Comparison of ENCODE assay signal across 25 cellular contexts in the genomic region with DNA sequence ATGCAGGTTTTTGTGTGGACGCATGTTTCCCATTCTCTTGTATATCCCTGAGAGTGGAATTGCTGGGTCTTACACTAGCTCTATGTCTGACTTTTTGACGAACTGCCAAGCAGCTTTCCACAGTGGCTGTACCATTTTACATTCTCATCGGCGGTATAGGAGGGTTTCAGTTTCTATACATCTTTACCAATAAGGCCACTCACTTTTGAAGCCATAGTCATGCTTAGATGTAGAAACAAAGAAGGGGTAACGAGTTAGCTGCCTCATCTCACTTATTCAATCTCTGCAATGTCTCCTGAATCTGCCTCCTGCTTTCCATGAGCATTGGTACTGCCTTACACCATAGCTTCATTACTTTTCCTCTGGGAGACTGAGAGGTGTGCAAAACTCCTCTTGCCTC.
"Had no signal": no experiment of that assay in that cellular context is flagged by ENCODE, and none has a peak within 500 bp of the region (broad histone marks: within the 10 kb centered on the region; RNA-seq: fewer than 3 reads in every experiment).

No MANE protein-coding gene starts in this region.

- H3K36me3 ChIP-seq: stomach, suprapubic skin, thoracic aorta, thyroid gland, tibial artery, tibial nerve, transverse colon, upper lobe of left lung, upper lobe of right lung, uterus had no signal

- H3K4me1 ChIP-seq: stomach, suprapubic skin, testis, thyroid gland, tibial artery, tibial nerve, transverse colon, upper lobe of right lung, uterus had no signal

- H3K9me3 ChIP-seq: stomach, suprapubic skin, testis, thoracic aorta, thyroid gland, tibial artery, tibial nerve, transverse colon, upper lobe of left lung, upper lobe of right lung, uterus had no signal

- H3K27ac ChIP-seq: stomach, suprapubic skin, testis, thoracic aorta, thyroid gland, tibial artery, tibial nerve, transverse colon, upper lobe of left lung, upper lobe of right lung, uterus had no signal

- H3K27me3 ChIP-seq: stomach, suprapubic skin, testis, thyroid gland, tibial artery, tibial nerve, transverse colon, upper lobe of left lung, upper lobe of right lung, uterus had no signal

- H3K4me3 ChIP-seq: stomach, suprapubic skin, testis, thoracic aorta, thyroid gland, tibial artery, tibial nerve, transverse colon, upper lobe of left lung, upper lobe of right lung, uterus had no signal

- ATAC-seq: stimulated activated effector memory CD8-positive, alpha-beta T cell treated with anti-CD3 and anti-CD28 coated beads, Interleukin-12 subunit alpha, Interleukin-12 subunit beta, amount 100 ng/mL, for 72 hours; stimulated activated memory B cell treated with anti-CD40 and anti-IgM and Interleukin-4, amounts not matched to agents 10 μg/mL and 1 μg/mL and 100 μg/mL, for 72 hours; stimulated activated naive B cell treated with anti-CD40 and anti-IgM and Interleukin-4, amounts not matched to agents 10 μg/mL and 1 μg/mL and 100 μg/mL, for 72 hours; stimulated activated naive CD8-positive, alpha-beta T cell treated with anti-CD3 and anti-CD28 coated beads, Interleukin-15, amount 100 ng/mL, for 72 hours; stimulated activated naive CD8-positive, alpha-beta T cell treated with anti-CD3 and anti-CD28 coated beads, Interleukin-15, Interleukin-2, amounts not matched to agents 100 U/mL and 50 U/mL, for 24 hours; upper lobe of right lung had no signal

- DNase-seq: stimulated activated CD4-positive, alpha-beta T cell treated with anti-CD3 and anti-CD28 coated beads, Interleukin-2, amount 100 ng/mL, for 48 hours; stimulated activated CD4-positive, alpha-beta T cell treated with anti-CD3 and anti-CD28 coated beads, Interleukin-4, amount 100 ng/mL, for 1 hour; stimulated activated CD4-positive, alpha-beta T cell treated with anti-CD3 and anti-CD28 coated beads, Interleukin-4, amount 100 ng/mL, for 24 hours; stimulated activated CD4-positive, alpha-beta T cell treated with anti-CD3 and anti-CD28 coated beads, Interleukin-4, amount 100 ng/mL, for 4 hours; stimulated activated CD8-positive, alpha-beta memory T cell treated with anti-CD3 and anti-CD28 coated beads, Interleukin-4, amount 100 ng/mL, for 48 hours; stimulated activated naive B cell treated with anti-CD40 and anti-IgM and Interleukin-4, amounts not matched to agents 10 μg/mL and 1 μg/mL and 100 μg/mL, for 72 hours; stimulated activated naive CD4-positive, alpha-beta T cell; stimulated activated naive CD4-positive, alpha-beta T cell treated with Interleukin-2 at 50 U/mL for 16 hours; stimulated activated naive CD8-positive, alpha-beta T cell treated with anti-CD3 and anti-CD28 coated beads, Interleukin-15, amount 100 ng/mL, for 72 hours; stimulated activated naive CD8-positive, alpha-beta T cell treated with anti-CD3 and anti-CD28 coated beads, Interleukin-15, Interleukin-2, amounts not matched to agents 100 U/mL and 50 U/mL, for 24 hours; stomach; substantia nigra; testis; thyroid gland; tibial artery; transverse colon; trophoblast cell; upper lobe of left lung; upper lobe of right lung; uterus had no signal
